Comparison of ENCODE assay signal across 17 cellular contexts in the genomic region with DNA sequence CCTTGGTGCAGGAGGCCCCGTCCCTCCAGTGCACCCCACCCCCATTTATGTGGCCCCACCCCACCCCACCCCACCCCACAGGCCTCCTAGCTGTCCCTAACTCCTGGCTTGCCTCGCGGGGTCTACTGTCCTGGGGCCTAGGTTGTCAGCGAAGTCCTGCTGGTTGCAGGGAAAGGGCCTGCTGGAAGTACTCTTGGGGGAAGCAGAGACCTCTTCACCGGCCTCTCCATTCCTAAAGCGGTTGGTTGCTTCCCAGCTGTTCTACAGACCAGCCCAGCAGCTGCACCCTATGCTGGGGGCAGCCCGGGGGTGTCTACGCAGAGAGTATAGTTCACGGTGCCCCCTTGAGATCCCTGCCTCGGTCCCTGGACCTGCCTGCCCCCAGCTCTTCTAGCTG. TPM values are rescaled to one million over a fixed set of nuclear protein-coding genes. Genes with fewer than 3 reads are reported as not detected.
DNase-seq lines count a peak whose midpoint lies in the region; ATAC-seq and TF ChIP-seq lines count a peak whose summit lies in the region.
"Had no signal": no experiment of that assay in that cellular context is flagged by ENCODE, and none has a peak within 500 bp of the region (broad histone marks: within the 10 kb centered on the region; RNA-seq: fewer than 3 reads in every experiment).

No MANE protein-coding gene starts in this region.

- H3K4me3 Mint-ChIP-seq in activated T-helper 2 cell treated with anti-CD3 and anti-CD28 coated beads, Interferon-gamma antibody, Interleukin-2, Interleukin-4, amounts not matched to agents 10 μg/mL and 5 μg/mL and 100 μg/mL, durations not matched to agents 14 hours and 24 hours and 36 hours (ENCODE audit: low read depth), result no peak overlapping the region
- H3K4me3 Mint-ChIP-seq: B cell; CD4-positive, alpha-beta T cell; IgD-negative memory B cell had no signal

- H3K27ac ChIP-seq in RWPE1, result peak overlapping the region; percentile 99
- H3K27ac ChIP-seq in dorsolateral prefrontal cortex, result peak overlapping the region in 35 of 59 donors; percentile 2 to 98 (median 71)
- peak overlapping the region; percentile 60 for H3K27ac ChIP-seq in lower lobe of right lung
- peak overlapping the region; percentile 94 for H3K27ac ChIP-seq in vagina
- H3K27ac ChIP-seq: SJSA1 had no signal

- H3K36me3 ChIP-seq in lower lobe of right lung (peaks cover 38% of the 10 kb centered on the region), vagina (peaks cover 0 to 13% of the 10 kb centered on the region in 2 donors)

- CTCF ChIA-PET in RWPE1 (lab: Yijun Ruan, JAX), result interaction anchor here (0.7 to 1.0 kb wide), 3 partner anchors 34 to 68 kb away, joined by 3 to 4 read pairs (median 3); no protein-coding TSS in a partner anchor

- H3K36me3 Mint-ChIP-seq in activated T-helper 2 cell treated with anti-CD3 and anti-CD28 coated beads, Interferon-gamma antibody, Interleukin-2, Interleukin-4, amounts not matched to agents 10 μg/mL and 5 μg/mL and 100 μg/mL, durations not matched to agents 14 hours and 24 hours and 36 hours (ENCODE audit: low read depth), result no peaks in the 10 kb centered on the region

- H3K27me3 ChIP-seq in dorsolateral prefrontal cortex (no peaks in the 10 kb centered on the region), lower lobe of right lung (ENCODE audit: low read depth) (no peaks in the 10 kb centered on the region), vagina (no peaks in the 10 kb centered on the region)
- H3K27me3 ChIP-seq: SJSA1 had no signal

- H3K4me3 ChIP-seq in dorsolateral prefrontal cortex (no peak overlapping the region), lower lobe of right lung (no peak overlapping the region), vagina (no peak overlapping the region)
- H3K4me3 ChIP-seq: SJSA1 had no signal

- POLR2A ChIA-PET in RWPE1 (lab: Yijun Ruan, JAX; ENCODE audit: low non-redundant PET), result no interaction called here

- ATAC-seq in lower lobe of right lung, result no peak

- H3K4me1 ChIP-seq in lower lobe of right lung, result peaks cover 56% of the 10 kb centered on the region
- H3K4me1 ChIP-seq in vagina, result peaks cover 80% of the 10 kb centered on the region

- intact Hi-C loops in dorsolateral prefrontal cortex (cut with DNase I), result no loop called here
- intact Hi-C loops in lower lobe of right lung (cut with DNase I), result no loop called here
- intact Hi-C loops in vagina (cut with DNase I), result no loop called here
- intact Hi-C loops in activated T-helper 2 cell treated with anti-CD3 and anti-CD28 coated beads, Interferon-gamma antibody, Interleukin-2, Interleukin-4, amounts not matched to agents 10 μg/mL and 5 μg/mL and 100 μg/mL, durations not matched to agents 14 hours and 24 hours and 36 hours (cut with micrococcal nuclease), result no loop called here

- H3K9me3 Mint-ChIP-seq in activated T-helper 2 cell treated with anti-CD3 and anti-CD28 coated beads, Interferon-gamma antibody, Interleukin-2, Interleukin-4, amounts not matched to agents 10 μg/mL and 5 μg/mL and 100 μg/mL, durations not matched to agents 14 hours and 24 hours and 36 hours, result no peaks in the 10 kb centered on the region
- H3K9me3 Mint-ChIP-seq: CD4-positive, alpha-beta T cell; IgD-negative memory B cell had no signal

- no peak for TF ChIP-seq POLR2A in vagina (IDR thresholded peaks at IDR 0.05)

- no peaks in the 10 kb centered on the region for H3K9me3 ChIP-seq in lower lobe of right lung
- H3K9me3 ChIP-seq in vagina, result no peaks in the 10 kb centered on the region
- H3K9me3 ChIP-seq: SJSA1 had no signal

- no peak for DNase-seq in RWPE1 (ENCODE audit: low spot score)
- no peak for DNase-seq in dorsolateral prefrontal cortex
- DNase-seq in lower lobe of right lung, result no peak
- no peak for DNase-seq in vagina (ENCODE audit: extremely low spot score in 2 of 2)
- no peak for DNase-seq in NCI-H82 treated with DMSO at 0.1 percent for 48 hours (lab: John Stamatoyannopoulos, UW; ENCODE audit: unreplicated experiment)
- DNase-seq in glomerular visceral epithelial cell (ENCODE audit: extremely low spot score), result no peak
- no peak for DNase-seq in activated T-helper 2 cell treated with anti-CD3 and anti-CD28 coated beads, Interferon-gamma antibody, Interleukin-2, Interleukin-4, amounts not matched to agents 10 μg/mL and 5 μg/mL and 100 μg/mL, durations not matched to agents 14 hours and 24 hours and 36 hours (ENCODE audit: low spot score)
- DNase-seq: Calu3; MM.1S; NCI-H1092 treated with DMSO at 0.1 percent for 48 hours; NCI-H1694; NCI-H345; NK-92 treated with Interleukin-12 subunit alpha and Interleukin-12 subunit beta, amount 100 ng/mL, for 24 hours had no signal

- H3K27ac Mint-ChIP-seq in activated T-helper 2 cell treated with anti-CD3 and anti-CD28 coated beads, Interferon-gamma antibody, Interleukin-2, Interleukin-4, amounts not matched to agents 10 μg/mL and 5 μg/mL and 100 μg/mL, durations not matched to agents 14 hours and 24 hours and 36 hours, result no peak overlapping the region
- H3K27ac Mint-ChIP-seq: B cell; CD4-positive, alpha-beta T cell; IgD-negative memory B cell had no signal

- no peaks in the 10 kb centered on the region for H3K27me3 Mint-ChIP-seq in activated T-helper 2 cell treated with anti-CD3 and anti-CD28 coated beads, Interferon-gamma antibody, Interleukin-2, Interleukin-4, amounts not matched to agents 10 μg/mL and 5 μg/mL and 100 μg/mL, durations not matched to agents 14 hours and 24 hours and 36 hours (ENCODE audit: low read depth)
- H3K27me3 Mint-ChIP-seq: CD4-positive, alpha-beta T cell had no signal

- peaks cover 10% of the 10 kb centered on the region for H3K4me1 Mint-ChIP-seq in activated T-helper 2 cell treated with anti-CD3 and anti-CD28 coated beads, Interferon-gamma antibody, Interleukin-2, Interleukin-4, amounts not matched to agents 10 μg/mL and 5 μg/mL and 100 μg/mL, durations not matched to agents 14 hours and 24 hours and 36 hours (ENCODE audit: low read depth)
- H3K4me1 Mint-ChIP-seq: B cell had no signal

- TF ChIP-seq CTCF in RWPE1 (conservative IDR thresholded peaks at IDR 0.05; ENCODE audit: low read depth) (no peak), dorsolateral prefrontal cortex (IDR thresholded peaks at IDR 0.05 in 54 of 56, conservative IDR thresholded peaks at IDR 0.05 in 2 of 56; ENCODE audit: low read depth in 1 of 56, partially characterized antibody in 56 of 56) (no peak), lower lobe of right lung (IDR thresholded peaks at IDR 0.05) (no peak), vagina (IDR thresholded peaks at IDR 0.05) (no peak)

RNA-seq across cellular contexts. Expression of a gene that starts 56.2 kb away (rescaled TPM):
- total RNA-seq in dorsolateral prefrontal cortex (100 to 1,000 TPM; 104 to 353 (median 235) TPM), lower lobe of right lung (119 TPM), vagina (113 TPM)
- 5.3 TPM in 2 replicates for total RNA-seq in activated T-helper 2 cell treated with anti-CD3 and anti-CD28 coated beads, Interferon-gamma antibody, Interleukin-2, Interleukin-4, amounts not matched to agents 10 μg/mL and 5 μg/mL and 100 μg/mL, durations not matched to agents 14 hours and 24 hours and 36 hours

Comparison
In these comparisons a context has a peak if more than half of its experiments do, and no peak if none do; other contexts are left out.
1. RNA of a gene that starts 56.2 kb away (total RNA-seq): 104 to 353 TPM in dorsolateral prefrontal cortex, 119 TPM in lower lobe of right lung (single experiment) and 113 TPM in vagina (single experiment); 5.3 TPM in activated T-helper 2 cell treated with anti-CD3 and anti-CD28 coated beads, Interferon-gamma antibody, Interleukin-2, Interleukin-4, amounts not matched to agents 10 μg/mL and 5 μg/mL and 100 μg/mL, durations not matched to agents 14 hours and 24 hours and 36 hours; every median in the first group is over 10 times any median in the second.
2. Peak in every context shown above with its lines, with median percentiles within 50 percentile points of each other: H3K27ac ChIP-seq.